In the genomic region with DNA sequence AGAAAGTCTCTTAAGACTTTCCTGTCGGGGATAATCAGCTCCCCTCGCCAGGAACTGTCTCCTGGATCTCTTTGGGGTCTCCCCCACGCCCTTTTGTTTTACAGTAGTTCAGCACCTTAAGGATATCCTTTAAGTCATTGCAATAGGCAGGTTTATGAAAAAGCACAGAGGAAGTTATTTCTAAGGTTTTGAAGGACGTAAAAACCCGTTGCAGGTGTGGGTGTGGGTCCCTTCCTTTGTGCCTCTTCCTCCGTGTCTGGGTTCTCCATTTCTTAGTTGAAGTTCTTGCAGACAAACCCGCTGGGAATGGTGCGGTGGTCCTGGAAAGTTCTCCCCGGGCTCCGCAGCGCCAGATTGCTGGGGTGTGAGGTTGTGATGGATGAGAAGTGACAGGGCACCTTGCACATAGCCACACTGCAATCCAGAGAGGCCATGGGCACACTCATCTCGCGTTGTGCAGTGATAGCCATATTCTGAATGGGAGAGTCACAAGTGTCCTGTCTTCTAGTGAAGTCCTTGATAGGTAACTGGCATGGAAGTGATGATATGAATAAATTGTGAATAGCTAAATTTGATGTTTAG, we compare ENCODE assay signal across 8 cellular contexts.
DNase-seq lines count a peak whose midpoint lies in the region; ATAC-seq and TF ChIP-seq lines count a peak whose summit lies in the region.

No MANE protein-coding gene starts in this region.

- no peaks in the 10 kb centered on the region for H3K9me3 ChIP-seq in gastrocnemius medialis

- TF ChIP-seq POLR2A in gastrocnemius medialis (IDR thresholded peaks at IDR 0.05), result no peak

- in situ Hi-C loops in gastrocnemius medialis (cut with MboI; ENCODE audit: low sequenced_read_pairs in 4 of 4), result no loop called here

- no peaks in the 10 kb centered on the region for H3K36me3 ChIP-seq in gastrocnemius medialis

- H3K27me3 Mint-ChIP-seq in activated CD8-positive, alpha-beta memory T cell treated with anti-CD3 and anti-CD28 coated beads, Interleukin-2, amount 10 ng/mL, durations not matched to agents 7 days and 5 days, result peaks cover 9% of the 10 kb centered on the region
- H3K27me3 Mint-ChIP-seq in WTC11 (ENCODE audit: low read depth), result peaks cover 22% of the 10 kb centered on the region

- peaks cover 22% of the 10 kb centered on the region for H3K4me1 Mint-ChIP-seq in activated CD8-positive, alpha-beta memory T cell treated with anti-CD3 and anti-CD28 coated beads, Interleukin-2, amount 10 ng/mL, durations not matched to agents 7 days and 5 days
- peaks cover 22% of the 10 kb centered on the region for H3K4me1 Mint-ChIP-seq in WTC11

- ATAC-seq in activated CD8-positive, alpha-beta memory T cell treated with anti-CD3 and anti-CD28 coated beads, Interleukin-2, amount 10 ng/mL, durations not matched to agents 7 days and 5 days, result no peak
- ATAC-seq in WTC11 (no peak), gastrocnemius medialis (no peak), HG02840 (IDR thresholded peaks at IDR 0.05; ENCODE audit: low FRiP score, unreplicated experiment) (no peak)

- peak overlapping the region; percentile 86 to 93 (median 87) for H3K27ac ChIP-seq in gastrocnemius medialis

- peak overlapping the region; percentile 79 to 86 (median 82) for H3K4me3 ChIP-seq in gastrocnemius medialis

- no peaks in the 10 kb centered on the region for H3K36me3 Mint-ChIP-seq in activated CD8-positive, alpha-beta memory T cell treated with anti-CD3 and anti-CD28 coated beads, Interleukin-2, amount 10 ng/mL, durations not matched to agents 7 days and 5 days
- H3K36me3 Mint-ChIP-seq in WTC11, result peaks cover 10% of the 10 kb centered on the region

- POLR2A ChIA-PET in WTC11 (lab: Charles Lee), result no interaction called here

- peak overlapping the region; percentile 82 for H3K4me3 Mint-ChIP-seq in activated CD8-positive, alpha-beta memory T cell treated with anti-CD3 and anti-CD28 coated beads, Interleukin-2, amount 10 ng/mL, durations not matched to agents 7 days and 5 days
- H3K4me3 Mint-ChIP-seq in WTC11, result peak overlapping the region; percentile 83

- intact Hi-C loops in gastrocnemius medialis (cut with DNase I; ENCODE audit: low total_unique reads), result loop anchor here (10.0 kb wide), 1 partner anchor 581 kb away; a partner anchor contains a TSS

- TF ChIP-seq CTCF in WTC11 (IDR thresholded peaks at IDR 0.05) (no peak), gastrocnemius medialis (IDR thresholded peaks at IDR 0.05 in 4 of 5, conservative IDR thresholded peaks at IDR 0.05 in 1 of 5) (no peak)

- peaks cover 27 to 34% of the 10 kb centered on the region in 2 donors for H3K4me1 ChIP-seq in gastrocnemius medialis

- peak overlapping the region; percentile 76 for H3K27ac Mint-ChIP-seq in activated CD8-positive, alpha-beta memory T cell treated with anti-CD3 and anti-CD28 coated beads, Interleukin-2, amount 10 ng/mL, durations not matched to agents 7 days and 5 days
- no peak overlapping the region for H3K27ac Mint-ChIP-seq in WTC11

- no peaks in the 10 kb centered on the region for H3K9me3 Mint-ChIP-seq in activated CD8-positive, alpha-beta memory T cell treated with anti-CD3 and anti-CD28 coated beads, Interleukin-2, amount 10 ng/mL, durations not matched to agents 7 days and 5 days (ENCODE audit: low read depth)
- no peaks in the 10 kb centered on the region; the same call in 1 of the 2 replicates for H3K9me3 Mint-ChIP-seq in WTC11

- CTCF ChIA-PET in activated CD8-positive, alpha-beta memory T cell treated with anti-CD3 and anti-CD28 coated beads, Interleukin-2, amount 10 ng/mL, durations not matched to agents 7 days and 5 days (lab: Charles Lee), result interaction anchor here (1.0 to 2.6 kb wide), 5 partner anchors 9 to 372 kb away, joined by 3 to 15 read pairs (median 4); no protein-coding TSS in a partner anchor
- CTCF ChIA-PET in WTC11 (lab: Charles Lee), result interaction anchor here (0.9 to 1.0 kb wide), 2 partner anchors 12 to 19 kb away, joined by 3 read pairs; no protein-coding TSS in a partner anchor

- no peak for DNase-seq in activated CD8-positive, alpha-beta memory T cell treated with anti-CD3 and anti-CD28 coated beads, Interleukin-2, amount 10 ng/mL, durations not matched to agents 7 days and 5 days
- DNase-seq in activated CD8-positive, alpha-beta memory T cell treated with anti-CD3 and anti-CD28 coated beads, Interleukin-2, amount 50 U/mL, for 4 hours, result no peak
- DNase-seq in WTC11 (ENCODE audit: low spot score) (no peak), globus pallidus (ENCODE audit: low spot score) (peak; percentile 28), gastrocnemius medialis (no peak), COR-L47 (lab: John Stamatoyannopoulos, UW) (no peak), CD1c-positive myeloid dendritic cell (ENCODE audit: extremely low spot score) (no peak)

- no peaks in the 10 kb centered on the region for H3K27me3 ChIP-seq in gastrocnemius medialis

TF ChIP-seq in WTC11, 78 proteins besides CTCF, POLR2A, EP300 and RAD21:
- TF ChIP-seq GABPB1 (CRISPR knock-in tag; IDR thresholded peaks at IDR 0.05) (0 out of 2 replicates have a peak, but pooled peaks have one; percentile 32), GTF2I (CRISPR knock-in tag; conservative IDR thresholded peaks at IDR 0.05) (no peak)
TF ChIP-seq in WTC11: peak in this region for 1.
